ENCODE assay signal across 20 cellular contexts in the genomic region with DNA sequence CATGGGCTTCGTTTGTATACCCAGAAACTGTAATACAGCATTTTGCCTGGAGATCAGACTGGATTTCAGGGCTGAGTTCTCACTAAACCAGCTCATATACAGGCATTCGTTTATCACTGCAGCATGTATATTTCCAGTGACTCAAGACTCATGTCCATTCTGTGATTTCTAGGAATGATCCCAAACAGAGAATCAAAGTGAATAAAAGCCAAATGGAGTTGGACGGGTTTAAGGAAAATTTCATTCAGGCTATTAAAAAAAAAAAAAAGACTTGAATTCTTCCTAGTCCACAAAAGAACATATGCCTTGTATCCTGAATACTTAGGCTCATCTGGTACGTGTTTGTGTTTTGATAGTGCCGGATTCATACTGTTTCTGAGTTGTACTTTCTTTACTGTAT. TPM values are rescaled to one million over a fixed set of nuclear protein-coding genes. Genes with fewer than 3 reads are reported as not detected.
DNase-seq lines count a peak whose midpoint lies in the region; ATAC-seq and TF ChIP-seq lines count a peak whose summit lies in the region.
"Had no signal": no experiment of that assay in that cellular context is flagged by ENCODE, and none has a peak within 500 bp of the region (broad histone marks: within the 10 kb centered on the region; RNA-seq: fewer than 3 reads in every experiment).

No MANE protein-coding gene starts in this region.

- H2BK20ac ChIP-seq in IMR-90 (ENCODE audit: low read depth, low read length), result no peak overlapping the region

- H3K18ac ChIP-seq in IMR-90 (ENCODE audit: low read depth, low read length), result no peak overlapping the region

- intact Hi-C loops in A673 (cut with micrococcal nuclease; ENCODE audit: unreplicated experiment) (no loop called here), IMR-90 (cut with micrococcal nuclease) (no loop called here), left lung (cut with DNase I) (no loop called here)
- intact Hi-C loops in activated CD4-positive, alpha-beta memory T cell treated with anti-CD3 and anti-CD28 coated beads for 36 hours (cut with micrococcal nuclease), result no loop called here

- H4K20me1 ChIP-seq in IMR-90 (ENCODE audit: insufficient read depth, low read length) (no peaks in the 10 kb centered on the region), fibroblast of lung (ENCODE audit: control insufficient read depth, extremely low read depth, insufficient read depth, low read length) (no peaks in the 10 kb centered on the region), Karpas-422 (ENCODE audit: insufficient read depth, low read depth, low read length) (no peaks in the 10 kb centered on the region)

- H3K23ac ChIP-seq in IMR-90 (ENCODE audit: low read depth, low read length), result 0 out of 2 replicates have a peak overlapping the region, but pooled peaks have one; percentile 0

- WGBS in IMR-90 (ENCODE audit: extremely low coverage in 2 of 2, insufficient read length in 1 of 2), 2 experiments, result 17% methylated on average over 1 of the region's 5 CpGs; no CpG with 5 or more reads in 1 of the 2 experiments

- in situ Hi-C loops in IMR-90 (cut with MboI; ENCODE audit: low sequenced_read_pairs), result no loop called here

- H3K36me3 Mint-ChIP-seq in activated CD4-positive, alpha-beta memory T cell treated with anti-CD3 and anti-CD28 coated beads for 36 hours, result no peaks in the 10 kb centered on the region

- TF ChIP-seq CTCF in A673 (conservative IDR thresholded peaks at IDR 0.05; ENCODE audit: low read depth, low read length) (no peak), IMR-90 (conservative IDR thresholded peaks at IDR 0.05; ENCODE audit: low read depth, low read length) (no peak), fibroblast of lung (conservative IDR thresholded peaks at IDR 0.05 in 1 of 2, IDR thresholded peaks at IDR 0.05 in 1 of 2; ENCODE audit: low read depth in 1 of 2, low read length in 2 of 2) (no peak), left lung (IDR thresholded peaks at IDR 0.05) (no peak)

- peaks cover 7% of the 10 kb centered on the region for H3K4me1 Mint-ChIP-seq in activated CD4-positive, alpha-beta memory T cell treated with anti-CD3 and anti-CD28 coated beads for 36 hours (ENCODE audit: low read depth)
- H3K4me1 Mint-ChIP-seq: CD14-positive monocyte had no signal

- no peaks in the 10 kb centered on the region; the same call in 1 of the 2 replicates for H3K9me2 ChIP-seq in Karpas-422 (replicated peaks; ENCODE audit: insufficient read depth, low read length)

- H3K4me1 ChIP-seq in A673 (ENCODE audit: insufficient read depth, low read length, poor library complexity, severe bottlenecking) (peaks cover 7% of the 10 kb centered on the region), IMR-90 (ENCODE audit: control insufficient read depth, insufficient read depth, low read length) (peaks cover 4% of the 10 kb centered on the region; the same call in 1 of the 2 replicates), fibroblast of lung (ENCODE audit: control insufficient read depth, extremely low read depth, insufficient read depth, low read length) (peaks cover 1% of the 10 kb centered on the region), left lung (no peaks in the 10 kb centered on the region), Karpas-422 (ENCODE audit: low read length) (peaks cover 6% of the 10 kb centered on the region)
- H3K4me1 ChIP-seq: SJCRH30 had no signal

- H3K9me3 Mint-ChIP-seq in activated CD4-positive, alpha-beta memory T cell treated with anti-CD3 and anti-CD28 coated beads for 36 hours, result no peaks in the 10 kb centered on the region

- H3K14ac ChIP-seq in IMR-90 (replicated peaks; ENCODE audit: low read depth, low read length), result no peak overlapping the region

- H3K27me3 ChIP-seq in A673 (replicated peaks; ENCODE audit: insufficient read depth, low read depth, low read length, poor library complexity) (no peaks in the 10 kb centered on the region), IMR-90 (ENCODE audit: control insufficient read depth, insufficient read depth, low read length) (no peaks in the 10 kb centered on the region), fibroblast of lung (ENCODE audit: control insufficient read depth, insufficient read depth, low read length) (no peaks in the 10 kb centered on the region), left lung (no peaks in the 10 kb centered on the region), Karpas-422 (ENCODE audit: low read length) (no peaks in the 10 kb centered on the region), H7 (ENCODE audit: control insufficient read depth, insufficient read depth, low read length) (no peaks in the 10 kb centered on the region)
- H3K27me3 ChIP-seq: MG63, SJCRH30 had no signal

- no peaks in the 10 kb centered on the region for H3K27me3 Mint-ChIP-seq in activated CD4-positive, alpha-beta memory T cell treated with anti-CD3 and anti-CD28 coated beads for 36 hours
- H3K27me3 Mint-ChIP-seq: B cell had no signal

- H3K27ac Mint-ChIP-seq in activated CD4-positive, alpha-beta memory T cell treated with anti-CD3 and anti-CD28 coated beads for 36 hours, result no peak overlapping the region
- H3K27ac Mint-ChIP-seq: B cell, CD14-positive monocyte had no signal

- no peak for TF ChIP-seq RAD21 in IMR-90 (IDR thresholded peaks at IDR 0.05; ENCODE audit: low read length)

- H4K8ac ChIP-seq in IMR-90 (ENCODE audit: low read depth in 2 of 2, low read length in 2 of 2), result no peak overlapping the region

- no peaks in the 10 kb centered on the region for H3K79me2 ChIP-seq in fibroblast of lung (ENCODE audit: control insufficient read depth, insufficient read depth, low read length)
- no peaks in the 10 kb centered on the region; the same call in 1 of the 2 replicates for H3K79me2 ChIP-seq in Karpas-422 (ENCODE audit: low read length)

- peaks cover 21 to 50% of the 10 kb centered on the region in 2 experiments for H3K79me1 ChIP-seq in IMR-90 (ENCODE audit: low read depth in 1 of 2, low read length in 2 of 2)

- POLR2A ChIA-PET in A673 (lab: Charles Lee; ENCODE audit: low non-redundant PET), result no interaction called here
- POLR2A ChIA-PET in IMR-90 (lab: Charles Lee; ENCODE audit: unreplicated experiment), result no interaction called here
- POLR2A ChIA-PET in activated CD4-positive, alpha-beta memory T cell treated with anti-CD3 and anti-CD28 coated beads for 36 hours (lab: Charles Lee), result no interaction called here

- H3K4me3 ChIP-seq in A673 (ENCODE audit: low read depth, low read length, poor library complexity, severe bottlenecking) (no peak overlapping the region), IMR-90 (ENCODE audit: insufficient read depth, low read depth, low read length) (no peak overlapping the region), fibroblast of lung (replicated peaks in 1 of 4; ENCODE audit: control extremely low read depth in 1 of 4, insufficient read depth in 1 of 4, low read depth in 3 of 4, low read length in 4 of 4) (no peak overlapping the region), left lung (no peak overlapping the region), Karpas-422 (ENCODE audit: low read length) (no peak overlapping the region), H7 (ENCODE audit: insufficient read depth, low read depth, low read length) (no peak overlapping the region)
- H3K4me3 ChIP-seq: MG63, SJCRH30 had no signal

- no peak overlapping the region for H2AFZ ChIP-seq in IMR-90 (replicated peaks; ENCODE audit: low read length, poor library complexity)
- no peak overlapping the region for H2AFZ ChIP-seq in fibroblast of lung (ENCODE audit: low read length)
- no peak overlapping the region for H2AFZ ChIP-seq in Karpas-422 (ENCODE audit: low read length)

- no peak overlapping the region for H3K4me3 Mint-ChIP-seq in activated CD4-positive, alpha-beta memory T cell treated with anti-CD3 and anti-CD28 coated beads for 36 hours
- H3K4me3 Mint-ChIP-seq: B cell, CD14-positive monocyte had no signal

- no peak overlapping the region for H3K56ac ChIP-seq in IMR-90 (ENCODE audit: extremely low read depth, insufficient read depth, low read length)

- 0 out of 2 replicates have a peak, but pooled peaks cover 3% of the 10 kb centered on the region for H3K9me1 ChIP-seq in IMR-90 (ENCODE audit: insufficient read depth, low read length)

- no peak overlapping the region for H3K9ac ChIP-seq in IMR-90 (ENCODE audit: low read depth, low read length)
- H3K9ac ChIP-seq in fibroblast of lung (ENCODE audit: insufficient read depth, low read length), result no peak overlapping the region
- no peak overlapping the region for H3K9ac ChIP-seq in Karpas-422 (ENCODE audit: low read length)

- no peak for DNase-seq in A673 (ENCODE audit: low spot score)
- no peak for DNase-seq in IMR-90
- peak; percentile 40 to 62 for DNase-seq in fibroblast of lung (ENCODE audit: low read depth in 2 of 2)
- DNase-seq in left lung, result no peak
- no peak for DNase-seq in Karpas-422
- no peak for DNase-seq in H7
- no peak for DNase-seq in activated CD4-positive, alpha-beta memory T cell treated with anti-CD3 and anti-CD28 coated beads for 36 hours
- DNase-seq: 8988T, GF-D8, MG63, NCI-H1048, NCI-H1417 treated with DMSO at 0.1 percent for 48 hours, NCI-H187, NCI-H446, NCI-H526, OCI-M1, SJCRH30 had no signal

- H2BK5ac ChIP-seq in IMR-90 (ENCODE audit: low read depth, low read length, poor library complexity, severe bottlenecking), result no peak overlapping the region

- no peak for TF ChIP-seq POLR2A in IMR-90 (IDR thresholded peaks at IDR 0.05; ENCODE audit: low read depth, low read length)

- H4K91ac ChIP-seq in IMR-90 (ENCODE audit: insufficient read depth, low read depth, low read length), result no peak overlapping the region

- no peak overlapping the region for H2BK120ac ChIP-seq in IMR-90 (ENCODE audit: low read depth, low read length)

- BruUV-seq in A673 (replicated peaks; lab: Mats Ljungman, UMichigan), result no TSS peak
- no TSS peak for BruUV-seq in IMR-90 (replicated peaks; lab: Mats Ljungman, UMichigan)

- H3K36me3 ChIP-seq in A673 (ENCODE audit: insufficient read depth, low read length, poor library complexity, severe bottlenecking) (peaks cover 4% of the 10 kb centered on the region), IMR-90 (ENCODE audit: control insufficient read depth, insufficient read depth, low read length) (peaks cover 6% of the 10 kb centered on the region), fibroblast of lung (ENCODE audit: control insufficient read depth, insufficient read depth, low read length) (no peaks in the 10 kb centered on the region), left lung (no peaks in the 10 kb centered on the region), Karpas-422 (ENCODE audit: insufficient read depth, low read length) (no peaks in the 10 kb centered on the region), H7 (replicated peaks; ENCODE audit: control insufficient read depth, insufficient read depth, low read length) (peaks cover 3% of the 10 kb centered on the region)
- H3K36me3 ChIP-seq: MG63, SJCRH30 had no signal

- no peak overlapping the region for H2AK9ac ChIP-seq in IMR-90 (replicated peaks; ENCODE audit: low read depth, low read length, poor library complexity)

- dilution Hi-C loops in IMR-90 (cut with HindIII; ENCODE audit: low sequenced_read_pairs, unreplicated experiment), result no loop called here

- no peak overlapping the region for H4K5ac ChIP-seq in IMR-90 (ENCODE audit: low read depth, low read length)

- H3K9me3 ChIP-seq in A673 (ENCODE audit: low read depth, low read length, poor library complexity, severe bottlenecking) (no peaks in the 10 kb centered on the region), IMR-90 (ENCODE audit: control insufficient read depth, insufficient read depth, low read length) (no peaks in the 10 kb centered on the region), fibroblast of lung (ENCODE audit: control insufficient read depth, insufficient read depth, low read depth, low read length) (no peaks in the 10 kb centered on the region), left lung (no peaks in the 10 kb centered on the region), Karpas-422 (ENCODE audit: low read length) (no peaks in the 10 kb centered on the region)
- H3K9me3 ChIP-seq: MG63, SJCRH30 had no signal

- H3K4ac ChIP-seq in IMR-90 (ENCODE audit: low read depth, low read length), result no peak overlapping the region

- ATAC-seq in IMR-90 (ENCODE audit: low read depth) (no peak), left lung (peak; percentile 16), HG02840 (IDR thresholded peaks at IDR 0.05; ENCODE audit: low FRiP score, unreplicated experiment) (no peak)

- H2AK5ac ChIP-seq in IMR-90 (ENCODE audit: low read depth, low read length), result no peak overlapping the region

- no peak overlapping the region for H2BK15ac ChIP-seq in IMR-90 (ENCODE audit: low read depth, low read length)

- H3K4me2 ChIP-seq in IMR-90 (ENCODE audit: low read depth, low read length) (no peak overlapping the region), fibroblast of lung (ENCODE audit: extremely low read depth, insufficient read depth, low read length) (no peak overlapping the region), Karpas-422 (ENCODE audit: low read depth, low read length, poor library complexity, severe bottlenecking) (no peak overlapping the region)

- H3K27ac ChIP-seq in A673 (ENCODE audit: low read depth, low read length, poor library complexity, severe bottlenecking), result peak overlapping the region; percentile 3
- no peak overlapping the region for H3K27ac ChIP-seq in IMR-90 (ENCODE audit: insufficient read depth, low read length)
- no peak overlapping the region for H3K27ac ChIP-seq in fibroblast of lung (ENCODE audit: insufficient read depth, low read length)
- no peak overlapping the region for H3K27ac ChIP-seq in left lung
- H3K27ac ChIP-seq in Karpas-422 (ENCODE audit: low read length), result no peak overlapping the region
- H3K27ac ChIP-seq: SJCRH30 had no signal

- CTCF ChIA-PET in A673 (lab: Charles Lee), result no interaction called here
- CTCF ChIA-PET in IMR-90 (lab: Yijun Ruan, JAX), result interaction anchor here (0.6 kb wide), 1 partner anchor 31 kb away, joined by 5 read pairs; no protein-coding TSS in a partner anchor
- CTCF ChIA-PET in activated CD4-positive, alpha-beta memory T cell treated with anti-CD3 and anti-CD28 coated beads for 36 hours (lab: Charles Lee), result no interaction called here

RNA-seq across cellular contexts. Expression of gene TET1, which starts 46.8 kb away (rescaled TPM):
- total RNA-seq in A673 (2021) (15.2 and 17.4 TPM in 2 replicates), IMR-90 (2012; rRNA removed) (4.3 and 5.6 TPM in 2 replicates), fibroblast of lung (3.3 and 3.6 TPM in 2 replicates), left lung (1 to 10 TPM; 1.5 to 3.1 TPM)
- polyA plus RNA-seq in IMR-90 (2012; rRNA removed) (0.76 and 1.0 TPM in 2 replicates), fibroblast of lung (1.2 and 4.7 TPM in 2 replicates)
- polyA plus RNA-seq in IMR-90 (2012; cell fraction: cytosol; rRNA removed), result 0.21 and 0.35 TPM in 2 replicates
- 0.59 and 1.8 TPM in 2 replicates for polyA plus RNA-seq in IMR-90 (2012; cell fraction: nucleus; rRNA removed; ENCODE audit: low replicate concordance)
- polyA plus RNA-seq in fibroblast of lung (2012), result 0.41 and 1.9 TPM in 2 replicates
- polyA minus RNA-seq in fibroblast of lung (ENCODE audit: low replicate concordance), result 2.1 and 5.1 TPM in 2 replicates
- 2.2 and 5.4 TPM in 2 replicates for total RNA-seq in Karpas-422 (2014; rRNA removed; shearing (Covaris generic); ENCODE audit: low replicate concordance)
- total RNA-seq in H7 (2014; rRNA removed; shearing (Covaris generic)), result 27.5 and 47.6 TPM in 2 replicates
- under 1 TPM; 0.43 to 0.53 TPM for total RNA-seq in activated CD4-positive, alpha-beta memory T cell treated with anti-CD3 and anti-CD28 coated beads for 36 hours

Comparison
In these comparisons a context has a peak if more than half of its experiments do, and no peak if none do; other contexts are left out.
1. DNase-seq: peak in fibroblast of lung (2 of 2); none in A673 (single experiment), IMR-90 (single experiment), left lung (0 of 2), Karpas-422 (single experiment), H7 (single experiment) and activated CD4-positive, alpha-beta memory T cell treated with anti-CD3 and anti-CD28 coated beads for 36 hours (single experiment).